ENCODE assay signal across 8 cellular contexts in genomic region chr1:93874025-93874651, GRCh38. TPM values are rescaled to one million over a fixed set of nuclear protein-coding genes. Genes with fewer than 3 reads are reported as not detected.
DNase-seq lines count a peak whose midpoint lies in the region; ATAC-seq and TF ChIP-seq lines count a peak whose summit lies in the region.

No MANE protein-coding gene starts in this region.

- peaks cover 69% of the 10 kb centered on the region for H3K36me3 Mint-ChIP-seq in activated CD4-positive, alpha-beta T cell treated with anti-CD3 and anti-CD28 coated beads, Interleukin-2, amount 10 ng/mL, durations not matched to agents 24 days and 14 days (ENCODE audit: low read depth)
- H3K36me3 Mint-ChIP-seq in brain: peaks cover 61% of the 10 kb centered on the region
- H3K36me3 Mint-ChIP-seq in naive thymus-derived CD4-positive, alpha-beta T cell: peaks cover 30 to 61% (median 44%) of the 10 kb centered on the region in 5 donors

- peaks cover 21% of the 10 kb centered on the region in 2 donors for H3K4me1 ChIP-seq in naive thymus-derived CD4-positive, alpha-beta T cell (ENCODE audit: control insufficient read depth in 2 of 2, insufficient read depth in 2 of 2, low read length in 2 of 2)

- H3K4me3 ChIP-seq in naive thymus-derived CD4-positive, alpha-beta T cell (ENCODE audit: low read length): no peak overlapping the region

- intact Hi-C loops in activated CD4-positive, alpha-beta T cell treated with anti-CD3 and anti-CD28 coated beads, Interleukin-2, amount 10 ng/mL, durations not matched to agents 24 days and 14 days (cut with micrococcal nuclease): loop anchor here (1.0 to 10.0 kb wide), 4 partner anchors 28 to 689 kb away; partner anchors contain the start of genes CCDC18, DR1 and TMED5
- intact Hi-C loops in naive thymus-derived CD4-positive, alpha-beta T cell (cut with micrococcal nuclease): loop anchor here (1.0 to 10.0 kb wide), 7 partner anchors 27 to 1201 kb away; partner anchors contain the start of genes ALG14 (in 1 of the 2) and DR1 (in 1 of the 2)

- H3K4me1 Mint-ChIP-seq in activated CD4-positive, alpha-beta T cell treated with anti-CD3 and anti-CD28 coated beads, Interleukin-2, amount 10 ng/mL, durations not matched to agents 24 days and 14 days: peaks cover 26% of the 10 kb centered on the region
- peaks cover 28% of the 10 kb centered on the region for H3K4me1 Mint-ChIP-seq in brain
- peaks cover 29 to 55% (median 43%) of the 10 kb centered on the region in 7 donors for H3K4me1 Mint-ChIP-seq in naive thymus-derived CD4-positive, alpha-beta T cell

- peak; percentile 45 for ATAC-seq in naive thymus-derived CD4-positive, alpha-beta T cell

- H3K27me3 Mint-ChIP-seq in activated CD4-positive, alpha-beta T cell treated with anti-CD3 and anti-CD28 coated beads, Interleukin-2, amount 10 ng/mL, durations not matched to agents 24 days and 14 days: no peaks in the 10 kb centered on the region
- no peaks in the 10 kb centered on the region for H3K27me3 Mint-ChIP-seq in brain
- no peaks in the 10 kb centered on the region for H3K27me3 Mint-ChIP-seq in naive thymus-derived CD4-positive, alpha-beta T cell

- H3K9me3 Mint-ChIP-seq in activated CD4-positive, alpha-beta T cell treated with anti-CD3 and anti-CD28 coated beads, Interleukin-2, amount 10 ng/mL, durations not matched to agents 24 days and 14 days: no peaks in the 10 kb centered on the region
- peaks cover 0 to 2% (median 0%) of the 10 kb centered on the region in 5 experiments for H3K9me3 Mint-ChIP-seq in brain
- H3K9me3 Mint-ChIP-seq in naive thymus-derived CD4-positive, alpha-beta T cell: no peaks in the 10 kb centered on the region

- H3K36me3 ChIP-seq in naive thymus-derived CD4-positive, alpha-beta T cell (ENCODE audit: control insufficient read depth in 2 of 3, insufficient read depth in 3 of 3, low read length in 3 of 3): peaks cover 26 to 67% (median 36%) of the 10 kb centered on the region in 3 experiments

- no peaks in the 10 kb centered on the region for H3K27me3 ChIP-seq in naive thymus-derived CD4-positive, alpha-beta T cell (ENCODE audit: control insufficient read depth in 2 of 2, insufficient read depth in 2 of 2, low read length in 2 of 2)

- H3K4me3 Mint-ChIP-seq in activated CD4-positive, alpha-beta T cell treated with anti-CD3 and anti-CD28 coated beads, Interleukin-2, amount 10 ng/mL, durations not matched to agents 24 days and 14 days: no peak overlapping the region
- H3K4me3 Mint-ChIP-seq in brain: peak overlapping the region in 2 of 5 experiments; percentile 1 to 70
- peak overlapping the region in 2 of 10 donors; percentile 11 to 20 for H3K4me3 Mint-ChIP-seq in naive thymus-derived CD4-positive, alpha-beta T cell

- TF ChIP-seq CTCF in brain (conservative IDR thresholded peaks at IDR 0.05): peak; percentile 62 to 78

- peak; percentile 66 for DNase-seq in activated CD4-positive, alpha-beta T cell treated with anti-CD3 and anti-CD28 coated beads, Interleukin-2, amount 10 ng/mL, durations not matched to agents 24 days and 14 days
- no peak for DNase-seq in activated CD4-positive, alpha-beta T cell treated with anti-CD3 and anti-CD28 coated beads, Interleukin-2, amount 50 U/mL, for 4 hours
- DNase-seq in NCI-H2029 treated with DMSO at 0.1 percent for 48 hours (lab: John Stamatoyannopoulos, UW) (peak; percentile 24), cortex of kidney (lab: John Stamatoyannopoulos, UW) (no peak), activated gamma-delta T cell (lab: John Stamatoyannopoulos, UW) (no peak)
- DNase-seq in naive thymus-derived CD4-positive, alpha-beta T cell: peak in 5 of 9 donors; percentile 8 to 52 (median 34)
- no peak for DNase-seq in stimulated activated CD4-positive, alpha-beta T cell treated with anti-CD3 and anti-CD28 coated beads, Interleukin-4, amount 100 ng/mL, for 24 hours

- CTCF ChIA-PET in naive thymus-derived CD4-positive, alpha-beta T cell (lab: Charles Lee): interaction anchor here (0.7 to 1.2 kb wide), 3 partner anchors 17 to 245 kb away, joined by 3 to 4 read pairs (median 3); no protein-coding TSS in a partner anchor

- H3K27ac Mint-ChIP-seq in activated CD4-positive, alpha-beta T cell treated with anti-CD3 and anti-CD28 coated beads, Interleukin-2, amount 10 ng/mL, durations not matched to agents 24 days and 14 days: no peak overlapping the region
- peak overlapping the region in 1 of 5 experiments; percentile 9 for H3K27ac Mint-ChIP-seq in brain
- H3K27ac Mint-ChIP-seq in naive thymus-derived CD4-positive, alpha-beta T cell: peak overlapping the region in 8 of 9 donors; percentile 1 to 79 (median 26)

- H3K9me3 ChIP-seq in naive thymus-derived CD4-positive, alpha-beta T cell (ENCODE audit: control insufficient read depth in 2 of 3, low read length in 3 of 3): no peaks in the 10 kb centered on the region

- POLR2A ChIA-PET in naive thymus-derived CD4-positive, alpha-beta T cell (lab: Charles Lee): interaction anchor here (0.8 kb wide), 1 partner anchor 28 kb away, joined by 5 read pairs; no protein-coding TSS in a partner anchor

- no peak overlapping the region for H3K27ac ChIP-seq in naive thymus-derived CD4-positive, alpha-beta T cell (ENCODE audit: low read depth, low read length)

RNA-seq across cellular contexts. Expression of gene DNTTIP2, which starts 4.9 kb away (rescaled TPM):
- 85.4 and 89.9 TPM in 2 replicates for total RNA-seq in activated CD4-positive, alpha-beta T cell treated with anti-CD3 and anti-CD28 coated beads, Interleukin-2, amount 10 ng/mL, durations not matched to agents 24 days and 14 days
- polyA plus RNA-seq in brain (ENCODE audit: insufficient read depth, low read depth, low replicate concordance): 12.7 TPM
- total RNA-seq in naive thymus-derived CD4-positive, alpha-beta T cell: 10 to 100 TPM; 51.8 to 84.2 (median 77.5) TPM
- 10 to 100 TPM; 83.6 to 86.4 TPM for polyA plus RNA-seq in naive thymus-derived CD4-positive, alpha-beta T cell

RNA-seq across cellular contexts. Expression of gene GCLM, which starts 35.1 kb away (rescaled TPM):
- 20.9 and 22.4 TPM in 2 replicates for total RNA-seq in activated CD4-positive, alpha-beta T cell treated with anti-CD3 and anti-CD28 coated beads, Interleukin-2, amount 10 ng/mL, durations not matched to agents 24 days and 14 days
- polyA plus RNA-seq in brain (ENCODE audit: insufficient read depth, low read depth, low replicate concordance): 9.3 TPM
- total RNA-seq in naive thymus-derived CD4-positive, alpha-beta T cell: 10 to 100 TPM in 3 of 5 experiments, 1 to 10 TPM in 2; 6.4 to 23.8 (median 11.5) TPM
- polyA plus RNA-seq in naive thymus-derived CD4-positive, alpha-beta T cell: 10 to 100 TPM in 1 of 2 donors, 1 to 10 TPM in 1; 9.5 to 13.8 TPM

Comparison
In these comparisons a context has a peak if more than half of its experiments do, and no peak if none do; other contexts are left out.
1. DNase-seq: peak in activated CD4-positive, alpha-beta T cell treated with anti-CD3 and anti-CD28 coated beads, Interleukin-2, amount 10 ng/mL, durations not matched to agents 24 days and 14 days (single experiment), NCI-H2029 treated with DMSO at 0.1 percent for 48 hours (single experiment) and naive thymus-derived CD4-positive, alpha-beta T cell (5 of 9); none in activated CD4-positive, alpha-beta T cell treated with anti-CD3 and anti-CD28 coated beads, Interleukin-2, amount 50 U/mL, for 4 hours (0 of 2), cortex of kidney (single experiment), activated gamma-delta T cell (single experiment) and stimulated activated CD4-positive, alpha-beta T cell treated with anti-CD3 and anti-CD28 coated beads, Interleukin-4, amount 100 ng/mL, for 24 hours (single experiment).